8 cellular contexts compared by ENCODE assay signal in the genomic region with DNA sequence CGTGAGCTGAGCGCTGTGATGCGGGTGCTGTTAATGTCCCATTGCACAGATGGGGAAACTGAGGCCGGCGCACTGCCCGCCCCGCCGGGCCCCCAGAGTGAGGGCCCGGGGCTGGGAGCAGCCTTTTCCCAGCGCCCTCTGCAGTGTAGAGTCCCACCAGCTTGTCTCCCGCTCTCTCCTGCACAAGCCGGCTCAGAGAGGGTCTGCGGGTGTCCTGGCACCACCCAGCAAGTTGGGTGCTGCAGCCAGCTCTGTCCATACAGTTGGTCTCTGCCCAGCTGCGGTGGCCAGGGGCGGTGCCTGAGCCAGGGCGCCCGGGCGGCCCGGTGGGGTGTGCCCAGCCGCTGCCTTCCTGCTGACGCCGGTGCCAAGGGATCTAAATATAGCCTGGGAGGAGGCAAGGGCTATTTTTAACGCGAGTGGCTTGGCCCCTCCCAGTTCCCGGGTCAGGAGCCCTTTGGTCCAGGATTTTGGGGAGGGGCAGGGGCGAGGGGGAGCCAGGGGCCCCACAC. TPM values are rescaled to one million over a fixed set of nuclear protein-coding genes. Genes with fewer than 3 reads are reported as not detected.
DNase-seq lines count a peak whose midpoint lies in the region; ATAC-seq and TF ChIP-seq lines count a peak whose summit lies in the region.

No MANE protein-coding gene starts in this region.

- no peak for DNase-seq in Jurkat, Clone E6-1 (ENCODE audit: low read depth, low spot score)
- peak; percentile 89 for DNase-seq in adipocyte (ENCODE audit: low read depth)
- DNase-seq in left ventricle myocardium inferior: peak; percentile 83
- no peak for DNase-seq in progenitor cell of endocrine pancreas (ENCODE audit: low spot score, unreplicated experiment)
- DNase-seq in KG1 (lab: John Stamatoyannopoulos, UW): no peak

- no peaks in the 10 kb centered on the region for H3K36me3 Mint-ChIP-seq in progenitor cell of endocrine pancreas (ENCODE audit: insufficient read depth)

- H3K4me1 ChIP-seq in DOHH2 (ENCODE audit: control insufficient read depth, low read length): peaks cover 67% of the 10 kb centered on the region
- peaks cover 31% of the 10 kb centered on the region for H3K4me1 ChIP-seq in adipocyte (ENCODE audit: control insufficient read depth, insufficient read depth, low read length)
- peaks cover 38% of the 10 kb centered on the region for H3K4me1 ChIP-seq in left ventricle myocardium inferior

- H3K27me3 ChIP-seq in DOHH2 (ENCODE audit: control insufficient read depth, low read length) (peaks cover 3% of the 10 kb centered on the region; the same call in 1 of the 2 replicates), adipocyte (replicated peaks; ENCODE audit: control insufficient read depth, insufficient read depth, low read length) (no peaks in the 10 kb centered on the region), left ventricle myocardium inferior (ENCODE audit: low read depth) (no peaks in the 10 kb centered on the region)

- H3K27ac ChIP-seq in DOHH2 (ENCODE audit: low read depth, low read length) (no peak overlapping the region), left ventricle myocardium inferior (replicated peaks) (peak overlapping the region; percentile 96)

- peak overlapping the region; percentile 65 for H3K4me2 ChIP-seq in DOHH2 (ENCODE audit: low read length)

- TF ChIP-seq CTCF in DOHH2 (IDR thresholded peaks at IDR 0.05; ENCODE audit: low read depth, low read length, poor library complexity, severe bottlenecking) (no peak), left ventricle myocardium inferior (IDR thresholded peaks at IDR 0.05; ENCODE audit: borderline replicate concordance) (no peak), progenitor cell of endocrine pancreas (IDR thresholded peaks at IDR 0.05; ENCODE audit: unreplicated experiment) (no peak)

- H3K4me3 ChIP-seq in DOHH2 (ENCODE audit: low read length) (peak overlapping the region; percentile 74), adipocyte (ENCODE audit: low read length) (peak overlapping the region; percentile 78), left ventricle myocardium inferior (peak overlapping the region; percentile 74)
- H3K4me3 ChIP-seq in Jurkat, Clone E6-1 (ENCODE audit: low read length): peak overlapping the region; percentile 58

- H3K27ac Mint-ChIP-seq in progenitor cell of endocrine pancreas: no peak overlapping the region

- H3K36me3 ChIP-seq in DOHH2 (ENCODE audit: control insufficient read depth, low read length) (no peaks in the 10 kb centered on the region), adipocyte (ENCODE audit: control insufficient read depth, insufficient read depth, low read length, severe bottlenecking) (no peaks in the 10 kb centered on the region), left ventricle myocardium inferior (no peaks in the 10 kb centered on the region)

- no peaks in the 10 kb centered on the region for H4K20me1 ChIP-seq in DOHH2 (ENCODE audit: control insufficient read depth, insufficient read depth, low read depth, low read length)

- peaks cover 33% of the 10 kb centered on the region for H3K27me3 Mint-ChIP-seq in progenitor cell of endocrine pancreas

- H3K4me1 Mint-ChIP-seq in progenitor cell of endocrine pancreas (ENCODE audit: low read depth): peaks cover 6% of the 10 kb centered on the region

- peaks cover 29% of the 10 kb centered on the region for H3F3A ChIP-seq in DOHH2 (ENCODE audit: control insufficient read depth, insufficient read depth)

- H3K79me2 ChIP-seq in DOHH2 (ENCODE audit: control insufficient read depth, low read length): no peaks in the 10 kb centered on the region

- no peaks in the 10 kb centered on the region for H3K9me3 Mint-ChIP-seq in progenitor cell of endocrine pancreas (ENCODE audit: low read depth)

- intact Hi-C loops in left ventricle myocardium inferior (cut with micrococcal nuclease): no loop called here

- H3K9me3 ChIP-seq in DOHH2 (ENCODE audit: control insufficient read depth, insufficient read depth, low read length): no peaks in the 10 kb centered on the region
- H3K9me3 ChIP-seq in adipocyte (ENCODE audit: control insufficient read depth, low read length): no peaks in the 10 kb centered on the region
- no peaks in the 10 kb centered on the region for H3K9me3 ChIP-seq in left ventricle myocardium inferior (replicated peaks)

- ATAC-seq in HG02852 (IDR thresholded peaks at IDR 0.05; ENCODE audit: unreplicated experiment) (no peak), GM18909 (IDR thresholded peaks at IDR 0.05; ENCODE audit: poor library complexity, unreplicated experiment) (no peak)

- H3K4me3 Mint-ChIP-seq in progenitor cell of endocrine pancreas (ENCODE audit: low read depth): peak overlapping the region; percentile 33

- H3K9ac ChIP-seq in adipocyte (ENCODE audit: low read length): peak overlapping the region; percentile 86

- H3K9me2 ChIP-seq in DOHH2 (replicated peaks; ENCODE audit: control insufficient read depth, low read length): no peaks in the 10 kb centered on the region

RNA-seq across cellular contexts. Expression of gene GADD45B, which starts 19.3 kb away (rescaled TPM):
- 4.1 TPM for polyA plus RNA-seq in Jurkat, Clone E6-1 (2012; ENCODE audit: insufficient read depth, insufficient read length)
- 34.3 TPM for total RNA-seq in left ventricle myocardium inferior
- total RNA-seq in progenitor cell of endocrine pancreas: 4.9 and 5.1 TPM in 2 replicates

RNA-seq across cellular contexts. Expression of gene LMNB2, which starts 38.4 kb away (rescaled TPM):
- 58.6 TPM for polyA plus RNA-seq in Jurkat, Clone E6-1 (2012; ENCODE audit: insufficient read depth, insufficient read length)
- total RNA-seq in left ventricle myocardium inferior (11.0 TPM), progenitor cell of endocrine pancreas (90.0 and 93.6 TPM in 2 replicates)

Comparison
In these comparisons a context has a peak if more than half of its experiments do, and no peak if none do; other contexts are left out.
1. DNase-seq: peak in adipocyte (single experiment) and left ventricle myocardium inferior (single experiment); none in Jurkat, Clone E6-1 (single experiment), progenitor cell of endocrine pancreas (single experiment) and KG1 (single experiment).
2. Peak in every context shown above with its lines, with median percentiles within 50 percentile points of each other: H3K4me3 ChIP-seq.